In genomic region chr17:77281024-77281903, GRCh38 we compare ENCODE assay signal across 8 cellular contexts.
DNase-seq lines count a peak whose midpoint lies in the region; ATAC-seq, FAIRE-seq and TF ChIP-seq lines count a peak whose summit lies in the region.

No MANE protein-coding gene starts in this region.

- H3K36me3 Mint-ChIP-seq in memory B cell: peaks cover 2% of the 10 kb centered on the region

- H3K27ac Mint-ChIP-seq in memory B cell: peak overlapping the region; percentile 97

- no peak for TF ChIP-seq POLR2A in GM12891 (IDR thresholded peaks at IDR 0.05; ENCODE audit: low read depth, low read length)

- peaks cover 17% of the 10 kb centered on the region for H3K4me1 Mint-ChIP-seq in memory B cell

- peak; percentile 91 for DNase-seq in GM12891 (ENCODE audit: insufficient read length, low spot score)
- DNase-seq in NCI-H2107 treated with DMSO at 0.1 percent for 48 hours (lab: John Stamatoyannopoulos, UW; ENCODE audit: unreplicated experiment): peak; percentile 44
- DNase-seq in activated CD4-positive, alpha-beta T cell treated with anti-CD3 and anti-CD28 coated beads for 48 hours: peak; percentile 53
- peak; percentile 62 for DNase-seq in dermis blood vessel endothelial cell
- DNase-seq in memory B cell (ENCODE audit: low spot score in 2 of 2): peak; percentile 73 to 77
- peak; percentile 19 to 21 for DNase-seq in stimulated activated CD8-positive, alpha-beta memory T cell treated with anti-CD3 and anti-CD28 coated beads, Interleukin-2, amount 100 ng/mL, for 48 hours (ENCODE audit: low read depth in 2 of 2)

- FAIRE-seq in GM12891 (lab: Jason Lieb, UNC): no peak

- H3K4me3 Mint-ChIP-seq in memory B cell: peak overlapping the region; percentile 82

- no peaks in the 10 kb centered on the region for H3K9me3 Mint-ChIP-seq in memory B cell

- ATAC-seq in HG02588 (IDR thresholded peaks at IDR 0.05; ENCODE audit: unreplicated experiment): peak; percentile 56
- ATAC-seq in memory B cell (ENCODE audit: low read depth): peak; percentile 92
- ATAC-seq in GM18873 (IDR thresholded peaks at IDR 0.05; ENCODE audit: low FRiP score, unreplicated experiment): no peak

- peaks cover 13% of the 10 kb centered on the region for H3K27me3 Mint-ChIP-seq in memory B cell

TF ChIP-seq in GM12891, 5 proteins besides CTCF, POLR2A, EP300 and RAD21:
- no peak for TF ChIP-seq TAF1 (IDR thresholded peaks at IDR 0.05; ENCODE audit: low read depth, low read length)
- no peak for TF ChIP-seq SPI1 (IDR thresholded peaks at IDR 0.05; ENCODE audit: low read depth, low read length)
- TF ChIP-seq POLR2AphosphoS5 (IDR thresholded peaks at IDR 0.05; ENCODE audit: low read depth, low read length): no peak
- TF ChIP-seq POU2F2 (IDR thresholded peaks at IDR 0.05; ENCODE audit: low read depth, low read length): no peak
- no peak for TF ChIP-seq PAX5 (IDR thresholded peaks at IDR 0.05; ENCODE audit: insufficient read depth, low read length, severe bottlenecking)
TF ChIP-seq in GM12891: peak in this region for 0.

Comparison
In these comparisons a context has a peak if more than half of its experiments do, and no peak if none do; other contexts are left out.
1. DNase-seq: peak in every context shown above with its lines; median percentile 91 in GM12891; 75 in memory B cell; 62 in dermis blood vessel endothelial cell; 53 in activated CD4-positive, alpha-beta T cell treated with anti-CD3 and anti-CD28 coated beads for 48 hours; 44 in NCI-H2107 treated with DMSO at 0.1 percent for 48 hours; 20 in stimulated activated CD8-positive, alpha-beta memory T cell treated with anti-CD3 and anti-CD28 coated beads, Interleukin-2, amount 100 ng/mL, for 48 hours.